Comparison of ENCODE assay signal across 15 cellular contexts in the genomic region with DNA sequence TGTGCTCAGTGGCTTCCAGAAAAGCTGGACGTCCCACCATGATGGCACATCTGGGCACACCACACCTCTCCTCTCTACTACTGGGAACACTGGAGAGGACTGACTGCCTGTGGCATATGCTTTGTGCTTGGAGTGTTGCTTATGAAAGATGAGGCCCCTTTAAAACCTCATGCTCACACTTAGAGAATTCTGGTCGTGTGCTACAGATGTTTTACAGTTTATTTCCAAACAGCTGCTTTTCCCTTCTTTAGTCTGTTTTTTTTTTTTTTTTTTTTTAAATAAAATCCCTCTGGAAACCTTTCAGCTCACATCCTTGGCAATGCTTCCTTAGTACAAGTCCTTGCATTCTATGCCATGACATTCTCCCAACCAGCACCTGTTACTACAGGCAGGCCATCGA.
"Had no signal": no experiment of that assay in that cellular context is flagged by ENCODE, and none has a peak within 500 bp of the region (broad histone marks: within the 10 kb centered on the region; RNA-seq: fewer than 3 reads in every experiment).

No MANE protein-coding gene starts in this region.

- H3K9me3 Mint-ChIP-seq: activated T-cell treated with anti-CD3 and anti-CD28 coated beads, Interleukin-2, amount 50 U/mL, for 4 hours; endodermal cell; T-helper 2 cell treated with Interferon-gamma antibody and Interleukin-4, amounts not matched to agents 5 μg/mL and 100 μg/mL, for 36 hours; type B pancreatic cell had no signal

- H3K36me3 Mint-ChIP-seq: activated naive CD8-positive, alpha-beta T cell; stimulated activated naive B cell treated with anti-CD40 and anti-IgM and Interleukin-4, amounts not matched to agents 10 μg/mL and 1 μg/mL and 100 μg/mL, for 72 hours; type B pancreatic cell had no signal

- H3K4me1 ChIP-seq: parathyroid adenoma had no signal

- H3K9ac ChIP-seq: parathyroid adenoma had no signal

- H3K27ac Mint-ChIP-seq: activated naive CD8-positive, alpha-beta T cell; endodermal cell; stimulated activated naive B cell treated with anti-CD40 and anti-IgM and Interleukin-4, amounts not matched to agents 10 μg/mL and 1 μg/mL and 100 μg/mL, for 72 hours; T-helper 2 cell treated with Interferon-gamma antibody and Interleukin-4, amounts not matched to agents 5 μg/mL and 100 μg/mL, for 36 hours; type B pancreatic cell had no signal

- H3K27ac ChIP-seq: parathyroid adenoma had no signal

- H3K4me3 Mint-ChIP-seq: activated naive CD8-positive, alpha-beta T cell; activated T-cell treated with anti-CD3 and anti-CD28 coated beads, Interleukin-2, amount 50 U/mL, for 4 hours; endodermal cell; naive B cell; stimulated activated naive B cell treated with anti-CD40 and anti-IgM and Interleukin-4, amounts not matched to agents 10 μg/mL and 1 μg/mL and 100 μg/mL, for 72 hours; T-helper 2 cell treated with Interferon-gamma antibody and Interleukin-4, amounts not matched to agents 5 μg/mL and 100 μg/mL, for 36 hours; type B pancreatic cell had no signal

- ATAC-seq: activated T-cell treated with anti-CD3 and anti-CD28 coated beads, Interleukin-2, amount 50 U/mL, for 4 hours; stimulated activated naive B cell treated with anti-CD40 and anti-IgM and Interleukin-4, amounts not matched to agents 10 μg/mL and 1 μg/mL and 100 μg/mL, for 72 hours had no signal

- H3K4me1 Mint-ChIP-seq: endodermal cell had no signal

- DNase-seq: activated CD4-positive, alpha-beta T cell treated with anti-CD3 and anti-CD28 coated beads, Interleukin-2, amount 50 U/mL, for 4 hours; activated CD4-positive, CD25-positive, alpha-beta regulatory T cell treated with anti-CD3 and anti-CD28 coated beads, Interleukin-2, amount 50 U/mL, for 72 hours; activated gamma-delta T cell; activated T-cell treated with anti-CD3 and anti-CD28 coated beads, Interleukin-2, amount 50 U/mL, for 4 hours; anterior cingulate cortex; endodermal cell; erythroblast; naive B cell; retina; stimulated activated CD4-positive, alpha-beta T cell treated with anti-CD3 and anti-CD28 coated beads, Interleukin-1b, Interleukin-23, amount 100 ng/mL, for 48 hours; stimulated activated naive B cell treated with anti-CD40 and anti-IgM and Interleukin-4, amounts not matched to agents 10 μg/mL and 1 μg/mL and 100 μg/mL, for 72 hours had no signal
